In the genomic region with DNA sequence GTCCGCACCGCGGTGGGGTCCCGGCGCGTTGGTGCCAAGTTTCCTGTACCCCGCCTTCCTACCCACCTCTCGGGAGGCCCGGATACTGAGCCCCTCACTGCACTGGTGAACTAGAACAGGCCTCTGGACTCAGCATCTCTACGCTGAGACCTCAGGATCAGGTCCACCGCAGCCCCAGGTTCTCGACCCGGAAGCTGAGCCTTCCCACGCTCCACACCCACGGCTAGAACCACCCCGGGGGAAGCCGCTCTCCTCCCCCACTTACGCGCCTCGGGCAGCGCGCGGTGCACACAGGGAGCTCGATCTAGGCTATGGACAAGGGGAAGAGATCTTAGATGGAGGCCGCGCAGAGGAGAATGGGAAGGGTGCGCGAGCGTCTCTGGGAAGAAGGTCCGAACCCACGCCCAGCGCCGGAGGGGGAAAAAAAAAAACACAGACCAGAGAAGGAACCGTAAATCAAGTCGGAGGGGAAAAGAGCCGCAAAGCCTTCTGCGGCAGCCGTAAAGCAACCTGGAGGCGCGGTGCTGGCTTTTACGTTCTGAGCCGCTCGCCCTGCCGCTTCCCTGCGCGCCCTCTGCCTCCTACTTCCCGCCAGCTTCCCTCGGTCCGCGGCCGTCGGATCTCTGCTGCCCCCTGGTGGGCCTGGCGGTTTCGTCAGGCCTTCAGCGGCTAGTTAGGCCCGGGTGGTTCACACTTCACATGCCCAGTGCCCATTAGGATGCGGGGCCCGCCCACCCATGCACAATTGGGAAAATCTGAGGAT, we compare ENCODE assay signal across 7 cellular contexts.
DNase-seq lines count a peak whose midpoint lies in the region; ATAC-seq and TF ChIP-seq lines count a peak whose summit lies in the region.

RAD52 (minus strand) TSS at position 358 of the 763 bp plus-strand sequence. CDS start 16,636 bp downstream, outside the sequence.

- TF ChIP-seq POLR2A in GM18505 (IDR thresholded peaks at IDR 0.05; ENCODE audit: borderline replicate concordance, extremely low read depth, insufficient read depth, insufficient read length): peak; percentile 86

- TF ChIP-seq CTCF in astrocyte of the spinal cord (IDR thresholded peaks at IDR 0.05; ENCODE audit: low read depth, low read length) (peak; percentile 97), retinal pigment epithelial cell (conservative IDR thresholded peaks at IDR 0.05; ENCODE audit: low read depth, low read length) (peak; percentile 88)

- in situ Hi-C loops in astrocyte of the spinal cord (cut with HindIII; ENCODE audit: low sequenced_read_pairs): no loop called here

- H3K4me3 ChIP-seq in astrocyte of the spinal cord (ENCODE audit: low read depth, low read length): peak within 1 kb of the TSS; percentile 78
- H3K4me3 ChIP-seq in retinal pigment epithelial cell (ENCODE audit: low read length): peak within 1 kb of the TSS; percentile 78

- peak; percentile 97 for DNase-seq in NCI-H2029 treated with DMSO at 0.1 percent for 48 hours (lab: John Stamatoyannopoulos, UW)
- peak; percentile 96 for DNase-seq in T1000 (lab: John Stamatoyannopoulos, UW)
- peak; percentile 99 for DNase-seq in astrocyte of the spinal cord (ENCODE audit: low read depth, low spot score)
- peak; percentile 95 to 99 for DNase-seq in hippocampal formation (lab: John Stamatoyannopoulos, UW)
- peak; percentile 97 for DNase-seq in retinal pigment epithelial cell (ENCODE audit: low read depth)

- ATAC-seq in GM18505 (IDR thresholded peaks at IDR 0.05; ENCODE audit: unreplicated experiment) (peak; percentile 75), HG02981 (IDR thresholded peaks at IDR 0.05; ENCODE audit: unreplicated experiment) (peak; percentile 80)

Comparison
In these comparisons a context has a peak if more than half of its experiments do, and no peak if none do; other contexts are left out.
1. Peak in every context shown above with its lines: DNase-seq, ATAC-seq and H3K4me3 ChIP-seq.